In the genomic region with DNA sequence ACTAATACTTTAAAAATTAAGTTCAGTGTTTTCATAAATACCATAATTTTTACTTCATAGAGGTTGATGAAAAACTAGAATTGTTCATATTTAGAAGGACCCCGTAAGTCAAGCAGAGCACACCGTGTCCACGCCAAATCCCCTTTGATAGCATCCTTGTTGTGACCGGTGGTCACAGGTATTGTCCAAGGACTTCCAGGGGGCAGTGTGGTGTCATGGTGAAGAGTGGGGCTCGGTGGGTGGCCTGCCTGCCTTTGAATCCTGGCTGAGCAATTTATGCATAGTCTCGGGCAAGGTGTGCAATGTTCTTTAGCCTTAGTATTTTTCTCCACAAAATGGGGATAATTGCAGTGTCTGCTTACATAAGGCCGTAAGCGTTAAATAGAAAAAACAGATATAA, we compare ENCODE assay signal across 19 cellular contexts.
DNase-seq lines count a peak whose midpoint lies in the region; ATAC-seq, FAIRE-seq and TF ChIP-seq lines count a peak whose summit lies in the region.
"Had no signal": no experiment of that assay in that cellular context is flagged by ENCODE, and none has a peak within 500 bp of the region (broad histone marks: within the 10 kb centered on the region; RNA-seq: fewer than 3 reads in every experiment).

No MANE protein-coding gene starts in this region.

- H3K79me2 ChIP-seq in GM23338 (replicated peaks; ENCODE audit: insufficient read depth) (no peaks in the 10 kb centered on the region), endothelial cell of umbilical vein (ENCODE audit: control insufficient read depth, insufficient read depth, low read length) (no peaks in the 10 kb centered on the region)

- no peak overlapping the region for H3K9ac ChIP-seq in endothelial cell of umbilical vein (replicated peaks; ENCODE audit: extremely low read depth, insufficient read depth, low read length)

- FAIRE-seq in A549 (lab: Jason Lieb, UNC) (no peak), endothelial cell of umbilical vein (lab: Jason Lieb, UNC) (no peak)
- FAIRE-seq: GM19239, K562 had no signal

- H3K27ac Mint-ChIP-seq in GM23338, result no peak overlapping the region
- H3K27ac Mint-ChIP-seq: CD14-positive monocyte had no signal

- H3K9me2 ChIP-seq in GM23338 (ENCODE audit: insufficient read depth), result peaks cover 20% of the 10 kb centered on the region; the same call in 1 of the 2 replicates

- H3K27me3 ChIP-seq in GM23338 (ENCODE audit: insufficient read depth) (no peaks in the 10 kb centered on the region), endothelial cell of umbilical vein (ENCODE audit: control insufficient read depth in 2 of 2, insufficient read depth in 2 of 2, low read length in 2 of 2) (no peaks in the 10 kb centered on the region), gastrocnemius medialis (no peaks in the 10 kb centered on the region), MG63 (no peaks in the 10 kb centered on the region)
- H3K27me3 ChIP-seq: SJSA1 had no signal

- TF ChIP-seq CTCF in A549 (IDR thresholded peaks at IDR 0.05) (no peak), GM23338 (conservative IDR thresholded peaks at IDR 0.05; ENCODE audit: low read depth in 2 of 2) (peak; percentile 23 to 64; a peak in 2 of 4 replicates), RWPE1 (conservative IDR thresholded peaks at IDR 0.05; ENCODE audit: low read depth) (no peak), endothelial cell of umbilical vein (IDR thresholded peaks at IDR 0.05; ENCODE audit: extremely low read depth in 1 of 2, insufficient read depth in 1 of 2, low read depth in 1 of 2, low read length in 2 of 2) (peak in 1 of 2 donors; percentile 35), gastrocnemius medialis (IDR thresholded peaks at IDR 0.05 in 4 of 5, conservative IDR thresholded peaks at IDR 0.05 in 1 of 5) (no peak)

- H3K27me3 Mint-ChIP-seq in GM23338 (ENCODE audit: insufficient read depth, low read depth, poor library complexity), result peaks cover 5% of the 10 kb centered on the region

- H3K4me3 Mint-ChIP-seq in GM23338, result no peak overlapping the region
- H3K4me3 Mint-ChIP-seq: CD14-positive monocyte had no signal

- no TSS peak for BruUV-seq in endothelial cell of umbilical vein (replicated peaks; lab: Mats Ljungman, UMichigan)

- H3K36me3 ChIP-seq in GM23338 (ENCODE audit: insufficient read depth) (no peaks in the 10 kb centered on the region), endothelial cell of umbilical vein (ENCODE audit: control insufficient read depth in 2 of 2, extremely low read depth in 1 of 2, insufficient read depth in 2 of 2, low read length in 2 of 2) (no peaks in the 10 kb centered on the region), gastrocnemius medialis (no peaks in the 10 kb centered on the region), MG63 (no peaks in the 10 kb centered on the region)
- H3K36me3 ChIP-seq: SJSA1 had no signal

- H3K27ac ChIP-seq in A549 (peak overlapping the region; percentile 26 to 61; a peak in 3 of 6 replicates), GM23338 (ENCODE audit: low read depth) (no peak overlapping the region), RWPE1 (peak overlapping the region; percentile 58; the same call in 1 of the 2 replicates), endothelial cell of umbilical vein (ENCODE audit: insufficient read depth, low read depth, low read length) (no peak overlapping the region), gastrocnemius medialis (no peak overlapping the region)
- H3K27ac ChIP-seq: HL-60, SJSA1 had no signal

- no peaks in the 10 kb centered on the region for H3K9me3 Mint-ChIP-seq in GM23338
- H3K9me3 Mint-ChIP-seq: CD14-positive monocyte had no signal

- H3F3A ChIP-seq in GM23338 (replicated peaks; ENCODE audit: low read depth), result no peaks in the 10 kb centered on the region

- no peaks in the 10 kb centered on the region for H3K9me1 ChIP-seq in endothelial cell of umbilical vein (replicated peaks; ENCODE audit: control insufficient read depth, extremely low read depth, insufficient read depth, low read length)

- H2AFZ ChIP-seq in GM23338 (no peak overlapping the region), endothelial cell of umbilical vein (ENCODE audit: low read depth, low read length) (no peak overlapping the region)

- no peaks in the 10 kb centered on the region for H3K9me3 ChIP-seq in A549
- no peaks in the 10 kb centered on the region for H3K9me3 ChIP-seq in endothelial cell of umbilical vein (replicated peaks; ENCODE audit: control insufficient read depth, insufficient read depth, low read length)
- no peaks in the 10 kb centered on the region for H3K9me3 ChIP-seq in gastrocnemius medialis
- no peaks in the 10 kb centered on the region for H3K9me3 ChIP-seq in MG63
- H3K9me3 ChIP-seq: SJSA1 had no signal

- DNase-seq in A549 (ENCODE audit: low read depth in 1 of 2, low spot score in 1 of 2) (no peak), GM23338 (ENCODE audit: low spot score) (no peak), RWPE1 (ENCODE audit: low spot score) (no peak), endothelial cell of umbilical vein (ENCODE audit: low read depth, low spot score) (peak; percentile 16), gastrocnemius medialis (no peak), MG63 (no peak)
- DNase-seq: DMS153, HCEC 1CT, NCI-H1436, NCI-H2081 treated with DMSO at 0.1 percent for 48 hours, NCI-H510A, RPMI8226, SW 1271 had no signal

- peak in 1 of 2 experiments; percentile 10; a peak in 1 of 5 replicates for TF ChIP-seq RAD21 in A549 (conservative IDR thresholded peaks at IDR 0.05 in 1 of 2, IDR thresholded peaks at IDR 0.05 in 1 of 2)

- 89% methylated on average over 8 of the region's 8 CpGs for WGBS in A549 (ENCODE audit: missing lambda C conversion rate)

- dilution Hi-C loops in endothelial cell of umbilical vein (cut with MboI; ENCODE audit: extremely low pct_ligation_motif_present, low sequenced_read_pairs), result no loop called here

- TF ChIP-seq POLR2A in A549 (IDR thresholded peaks at IDR 0.05; ENCODE audit: low read length), result no peak
- no peak for TF ChIP-seq POLR2A in endothelial cell of umbilical vein (IDR thresholded peaks at IDR 0.05; ENCODE audit: low read depth, low read length)
- TF ChIP-seq POLR2A in gastrocnemius medialis (IDR thresholded peaks at IDR 0.05), result no peak

- CTCF ChIA-PET in A549 (lab: Yijun Ruan, JAX), result no interaction called here
- CTCF ChIA-PET in RWPE1 (lab: Yijun Ruan, JAX), result no interaction called here
- CTCF ChIA-PET in endothelial cell of umbilical vein (lab: Charles Lee), result no interaction called here

- no peaks in the 10 kb centered on the region for H3K36me3 Mint-ChIP-seq in GM23338 (ENCODE audit: low read depth)
- H3K36me3 Mint-ChIP-seq: CD14-positive monocyte had no signal

- ATAC-seq in A549, result no peak
- ATAC-seq in GM23338, result no peak
- ATAC-seq in gastrocnemius medialis, result no peak
- ATAC-seq in GM18511 (IDR thresholded peaks at IDR 0.05; ENCODE audit: unreplicated experiment), result no peak
- ATAC-seq: K562 had no signal

- in situ Hi-C loops in gastrocnemius medialis (cut with MboI; ENCODE audit: low sequenced_read_pairs in 4 of 4), result no loop called here

- H3K4me2 ChIP-seq in A549 (peak overlapping the region; percentile 27; the same call in 1 of the 3 replicates), GM23338 (no peak overlapping the region), endothelial cell of umbilical vein (ENCODE audit: insufficient read depth, low read length) (no peak overlapping the region)

- no peaks in the 10 kb centered on the region for H4K20me1 ChIP-seq in GM23338 (replicated peaks; ENCODE audit: insufficient read depth)
- H4K20me1 ChIP-seq in endothelial cell of umbilical vein (replicated peaks; ENCODE audit: control insufficient read depth, extremely low read depth, insufficient read depth, low read length), result no peaks in the 10 kb centered on the region

- H3K4me3 ChIP-seq in A549 (no peak overlapping the region), GM23338 (no peak overlapping the region), endothelial cell of umbilical vein (replicated peaks in 1 of 3; ENCODE audit: insufficient read depth in 1 of 3, low read depth in 1 of 3, low read length in 3 of 3) (no peak overlapping the region), gastrocnemius medialis (no peak overlapping the region), MG63 (no peak overlapping the region)
- H3K4me3 ChIP-seq: K562, SJSA1 had no signal

- H3K4me1 Mint-ChIP-seq in GM23338, result peaks cover 20% of the 10 kb centered on the region

- POLR2A ChIA-PET in A549 (lab: Yijun Ruan, JAX), result no interaction called here
- POLR2A ChIA-PET in RWPE1 (lab: Yijun Ruan, JAX; ENCODE audit: low non-redundant PET), result no interaction called here
- POLR2A ChIA-PET in endothelial cell of umbilical vein (lab: Charles Lee), result no interaction called here

- intact Hi-C loops in endothelial cell of umbilical vein (cut with micrococcal nuclease) (loop anchor here (5.0 kb wide), 1 partner anchor 42 kb away; no protein-coding TSS in a partner anchor), gastrocnemius medialis (cut with DNase I; ENCODE audit: low total_unique reads) (no loop called here)

- H3K4me1 ChIP-seq in A549 (peaks cover 57% of the 10 kb centered on the region), GM23338 (ENCODE audit: insufficient read depth) (peaks cover 10% of the 10 kb centered on the region; the same call in 1 of the 2 replicates), endothelial cell of umbilical vein (ENCODE audit: control insufficient read depth, extremely low read depth, insufficient read depth, low read length) (peaks cover 10% of the 10 kb centered on the region), gastrocnemius medialis (no peaks in the 10 kb centered on the region)

- no peak for TF ChIP-seq EP300 in A549 (IDR thresholded peaks at IDR 0.05)

TF ChIP-seq in A549, 52 proteins besides CTCF, POLR2A, EP300 and RAD21 (continues in another document):
- TF ChIP-seq ESRRA (IDR thresholded peaks at IDR 0.05; ENCODE audit: borderline replicate concordance, low read length) (no peak), SMC3 (IDR thresholded peaks at IDR 0.05) (no peak), KDM5A (IDR thresholded peaks at IDR 0.05) (no peak)
- TF ChIP-seq, protein P1, sequence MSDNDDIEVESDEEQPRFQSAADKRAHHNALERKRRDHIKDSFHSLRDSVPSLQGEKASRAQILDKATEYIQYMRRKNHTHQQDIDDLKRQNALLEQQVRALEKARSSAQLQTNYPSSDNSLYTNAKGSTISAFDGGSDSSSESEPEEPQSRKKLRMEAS (IDR thresholded peaks at IDR 0.05), result no peak

TF ChIP-seq in endothelial cell of umbilical vein, 7 proteins besides CTCF, POLR2A, EP300 and RAD21 (continues in another document):
- TF ChIP-seq, protein P1 (IDR thresholded peaks at IDR 0.05; ENCODE audit: insufficient read depth, insufficient read length), result no peak
- TF ChIP-seq FOS (IDR thresholded peaks at IDR 0.05; ENCODE audit: borderline replicate concordance, insufficient read depth, low read length) (no peak), GATA2 (IDR thresholded peaks at IDR 0.05; ENCODE audit: insufficient read depth, insufficient read length, low read depth, low read length) (no peak), MYC (IDR thresholded peaks at IDR 0.05; ENCODE audit: low read depth, low read length) (no peak), JUN (IDR thresholded peaks at IDR 0.05; ENCODE audit: borderline replicate concordance, insufficient read depth, insufficient read length, low read depth) (no peak), POLR2AphosphoS5 (IDR thresholded peaks at IDR 0.05; ENCODE audit: insufficient read depth, low read depth, low read length) (no peak)

Comparison
In these comparisons a context has a peak if more than half of its experiments do, and no peak if none do; other contexts are left out.
1. H3K27ac ChIP-seq: peak in A549 (2 of 2) and RWPE1 (single experiment); none in GM23338 (single experiment), endothelial cell of umbilical vein (single experiment) and gastrocnemius medialis (0 of 4).
2. CTCF ChIP-seq: peak in GM23338 (2 of 2); none in A549 (single experiment), RWPE1 (single experiment) and gastrocnemius medialis (0 of 5).